16 cellular contexts compared by ENCODE assay signal in the genomic region with DNA sequence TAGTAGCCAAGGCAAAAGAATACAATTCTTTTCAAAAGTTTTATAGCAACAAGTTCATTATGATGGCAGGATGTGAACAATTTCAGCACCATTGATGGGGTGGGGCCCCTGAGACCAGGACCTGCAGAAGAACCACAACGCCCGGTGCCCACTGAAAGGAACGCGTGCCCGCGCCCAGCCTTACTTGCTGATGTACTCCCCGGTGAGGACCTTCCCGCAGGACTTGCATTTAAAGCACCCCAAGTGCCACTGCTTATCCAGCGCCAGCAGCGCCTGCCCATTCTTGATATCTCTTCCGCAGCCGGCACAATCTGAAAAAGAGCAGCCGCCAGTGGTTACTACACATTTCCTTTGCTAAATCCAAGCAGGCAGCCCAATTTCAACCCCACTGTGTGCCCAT.
A peak's percentile ranks its signal among the peaks of the same experiment; 100 is the strongest.
DNase-seq lines count a peak whose midpoint lies in the region; ATAC-seq, FAIRE-seq and TF ChIP-seq lines count a peak whose summit lies in the region.
"Had no signal": no experiment of that assay in that cellular context is flagged by ENCODE, and none has a peak within 500 bp of the region (broad histone marks: within the 10 kb centered on the region; RNA-seq: fewer than 3 reads in every experiment).

No MANE protein-coding gene starts in this region.

- H3K9me1 ChIP-seq in endothelial cell of umbilical vein (replicated peaks; ENCODE audit: control insufficient read depth, extremely low read depth, insufficient read depth, low read length) = no peaks in the 10 kb centered on the region

- 72 to 91% (median 76%) methylated on average over 13 of the region's 13 CpGs for WGBS in spleen, 5 donors

- H3K27ac Mint-ChIP-seq in activated naive CD4-positive, alpha-beta T cell treated with anti-CD3 and anti-CD28 coated beads, Interleukin-2, amount 10 ng/mL, durations not matched to agents 7 days and 5 days = peak overlapping the region; percentile 69
- peak overlapping the region in 1 of 2 donors; percentile 42 for H3K27ac Mint-ChIP-seq in activated naive CD4-positive, alpha-beta T cell treated with anti-CD3 and anti-CD28 coated beads, Interleukin-2, amount 50 U/mL, for 72 hours
- H3K27ac Mint-ChIP-seq: brain; dendritic cell treated with granulocyte-macrophage colony-stimulating factor and Interleukin-4, amounts not matched to agents 40 ng/mL and 50 ng/mL, for 4 days had no signal

- H3K27me3 ChIP-seq in endothelial cell of umbilical vein (ENCODE audit: control insufficient read depth in 2 of 2, insufficient read depth in 2 of 2, low read length in 2 of 2) = no peaks in the 10 kb centered on the region
- no peaks in the 10 kb centered on the region for H3K27me3 ChIP-seq in spleen (replicated peaks in 1 of 7)
- H3K27me3 ChIP-seq: suprapubic skin had no signal

- no peak overlapping the region for H3K27ac ChIP-seq in endothelial cell of umbilical vein (ENCODE audit: insufficient read depth, low read depth, low read length)
- no peak overlapping the region for H3K27ac ChIP-seq in spleen
- H3K27ac ChIP-seq: suprapubic skin had no signal

- no peak overlapping the region for H2AFZ ChIP-seq in endothelial cell of umbilical vein (ENCODE audit: low read depth, low read length)

- peak overlapping the region; percentile 9 for H3K4me2 ChIP-seq in endothelial cell of umbilical vein (ENCODE audit: insufficient read depth, low read length)

- POLR2A ChIA-PET in endothelial cell of umbilical vein (lab: Charles Lee) = no interaction called here

- peaks cover 70% of the 10 kb centered on the region for H3K4me1 Mint-ChIP-seq in activated naive CD4-positive, alpha-beta T cell treated with anti-CD3 and anti-CD28 coated beads, Interleukin-2, amount 10 ng/mL, durations not matched to agents 7 days and 5 days

- TF ChIP-seq CTCF in endothelial cell of umbilical vein (IDR thresholded peaks at IDR 0.05; ENCODE audit: extremely low read depth in 1 of 2, insufficient read depth in 1 of 2, low read depth in 1 of 2, low read length in 2 of 2) = no peak
- TF ChIP-seq CTCF in spleen (IDR thresholded peaks at IDR 0.05 in 8 of 11, conservative IDR thresholded peaks at IDR 0.05 in 3 of 11) = no peak

- intact Hi-C loops in endothelial cell of umbilical vein (cut with micrococcal nuclease) = no loop called here
- intact Hi-C loops in spleen (cut with DNase I; ENCODE audit: low total_unique reads) = loop anchor here (5.0 kb wide), 2 partner anchors 75 to 155 kb away; no protein-coding TSS in a partner anchor

- no peak for FAIRE-seq in endothelial cell of umbilical vein (lab: Jason Lieb, UNC)

- H3K36me3 ChIP-seq in endothelial cell of umbilical vein (ENCODE audit: control insufficient read depth in 2 of 2, extremely low read depth in 1 of 2, insufficient read depth in 2 of 2, low read length in 2 of 2) = peaks cover 0 to 10% of the 10 kb centered on the region in 2 experiments
- H3K36me3 ChIP-seq in spleen = peaks cover 0 to 7% (median 0%) of the 10 kb centered on the region in 6 donors
- H3K36me3 ChIP-seq: suprapubic skin had no signal

- H3K4me3 ChIP-seq in endothelial cell of umbilical vein (replicated peaks in 1 of 3; ENCODE audit: insufficient read depth in 1 of 3, low read depth in 1 of 3, low read length in 3 of 3) = no peak overlapping the region
- peak overlapping the region in 1 of 8 donors; percentile 30 for H3K4me3 ChIP-seq in spleen
- H3K4me3 ChIP-seq: suprapubic skin had no signal

- no peaks in the 10 kb centered on the region for H3K27me3 Mint-ChIP-seq in activated naive CD4-positive, alpha-beta T cell treated with anti-CD3 and anti-CD28 coated beads, Interleukin-2, amount 10 ng/mL, durations not matched to agents 7 days and 5 days

- CTCF ChIA-PET in activated naive CD4-positive, alpha-beta T cell treated with anti-CD3 and anti-CD28 coated beads, Interleukin-2, amount 10 ng/mL, durations not matched to agents 7 days and 5 days (lab: Charles Lee) = interaction anchor here (1.0 to 17.3 kb wide), 5 partner anchors 27 to 244 kb away, joined by 3 to 244 read pairs (median 47); no protein-coding TSS in a partner anchor
- CTCF ChIA-PET in endothelial cell of umbilical vein (lab: Charles Lee) = interaction anchor here (0.7 to 8.8 kb wide), 13 partner anchors 20 to 583 kb away, joined by 3 to 208 read pairs (median 4); no protein-coding TSS in a partner anchor

- peak; percentile 42 for DNase-seq in activated naive CD4-positive, alpha-beta T cell treated with anti-CD3 and anti-CD28 coated beads, Interleukin-2, amount 10 ng/mL, durations not matched to agents 7 days and 5 days
- DNase-seq in activated naive CD4-positive, alpha-beta T cell treated with anti-CD3 and anti-CD28 coated beads, Interleukin-2, amount 50 U/mL, for 72 hours (ENCODE audit: low spot score in 2 of 2) = no peak
- DNase-seq in OCI-M1 (lab: John Stamatoyannopoulos, UW) (peak; percentile 30), endothelial cell of umbilical vein (ENCODE audit: low read depth, low spot score) (peak; percentile 39), spleen (peak; percentile 81), NCI-H524 treated with DMSO at 0.1 percent for 48 hours (lab: John Stamatoyannopoulos, UW) (no peak), medulla oblongata (ENCODE audit: extremely low spot score) (no peak)
- DNase-seq: activated gamma-delta T cell, DMS 273 treated with DMSO at 0.1 percent for 48 hours, mesenchymal stem cell, NCI-H2171, SW 1271 had no signal

- ATAC-seq in activated naive CD4-positive, alpha-beta T cell treated with anti-CD3 and anti-CD28 coated beads, Interleukin-2, amount 50 U/mL, for 72 hours = no peak
- ATAC-seq in HG02840 (IDR thresholded peaks at IDR 0.05; ENCODE audit: low FRiP score, unreplicated experiment) = no peak

- H3K9me3 ChIP-seq in endothelial cell of umbilical vein (replicated peaks; ENCODE audit: control insufficient read depth, insufficient read depth, low read length) (no peaks in the 10 kb centered on the region), spleen (no peaks in the 10 kb centered on the region)
- H3K9me3 ChIP-seq: suprapubic skin had no signal

- H3K9me3 Mint-ChIP-seq in activated naive CD4-positive, alpha-beta T cell treated with anti-CD3 and anti-CD28 coated beads, Interleukin-2, amount 10 ng/mL, durations not matched to agents 7 days and 5 days = no peaks in the 10 kb centered on the region
- H3K9me3 Mint-ChIP-seq in activated naive CD4-positive, alpha-beta T cell treated with anti-CD3 and anti-CD28 coated beads, Interleukin-2, amount 50 U/mL, for 72 hours = peaks cover 0 to 5% of the 10 kb centered on the region in 2 donors
- H3K9me3 Mint-ChIP-seq: brain; dendritic cell treated with granulocyte-macrophage colony-stimulating factor and Interleukin-4, amounts not matched to agents 40 ng/mL and 50 ng/mL, for 4 days had no signal

- H3K4me1 ChIP-seq in endothelial cell of umbilical vein (ENCODE audit: control insufficient read depth, extremely low read depth, insufficient read depth, low read length) = peaks cover 18% of the 10 kb centered on the region
- peaks cover 17 to 72% (median 32%) of the 10 kb centered on the region in 6 donors for H3K4me1 ChIP-seq in spleen

- dilution Hi-C loops in endothelial cell of umbilical vein (cut with MboI; ENCODE audit: extremely low pct_ligation_motif_present, low sequenced_read_pairs) = no loop called here

- peak overlapping the region; percentile 32 for H3K4me3 Mint-ChIP-seq in activated naive CD4-positive, alpha-beta T cell treated with anti-CD3 and anti-CD28 coated beads, Interleukin-2, amount 10 ng/mL, durations not matched to agents 7 days and 5 days
- H3K4me3 Mint-ChIP-seq: brain; dendritic cell treated with granulocyte-macrophage colony-stimulating factor and Interleukin-4, amounts not matched to agents 40 ng/mL and 50 ng/mL, for 4 days had no signal

- no TSS peak for BruUV-seq in endothelial cell of umbilical vein (replicated peaks; lab: Mats Ljungman, UMichigan)

- TF ChIP-seq POLR2A in endothelial cell of umbilical vein (IDR thresholded peaks at IDR 0.05; ENCODE audit: low read depth, low read length) (no peak), spleen (IDR thresholded peaks at IDR 0.05) (no peak)

- H4K20me1 ChIP-seq in endothelial cell of umbilical vein (replicated peaks; ENCODE audit: control insufficient read depth, extremely low read depth, insufficient read depth, low read length) = no peaks in the 10 kb centered on the region

- no peaks in the 10 kb centered on the region for H3K36me3 Mint-ChIP-seq in activated naive CD4-positive, alpha-beta T cell treated with anti-CD3 and anti-CD28 coated beads, Interleukin-2, amount 10 ng/mL, durations not matched to agents 7 days and 5 days
- peaks cover 0 to 10% of the 10 kb centered on the region in 2 donors for H3K36me3 Mint-ChIP-seq in activated naive CD4-positive, alpha-beta T cell treated with anti-CD3 and anti-CD28 coated beads, Interleukin-2, amount 50 U/mL, for 72 hours

- no peaks in the 10 kb centered on the region for H3K79me2 ChIP-seq in endothelial cell of umbilical vein (ENCODE audit: control insufficient read depth, insufficient read depth, low read length)

- no peak overlapping the region for H3K9ac ChIP-seq in endothelial cell of umbilical vein (replicated peaks; ENCODE audit: extremely low read depth, insufficient read depth, low read length)

TF ChIP-seq in endothelial cell of umbilical vein, 7 proteins besides CTCF, POLR2A, EP300 and RAD21:
- TF ChIP-seq, protein P1, sequence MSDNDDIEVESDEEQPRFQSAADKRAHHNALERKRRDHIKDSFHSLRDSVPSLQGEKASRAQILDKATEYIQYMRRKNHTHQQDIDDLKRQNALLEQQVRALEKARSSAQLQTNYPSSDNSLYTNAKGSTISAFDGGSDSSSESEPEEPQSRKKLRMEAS (IDR thresholded peaks at IDR 0.05; ENCODE audit: insufficient read depth, insufficient read length) = no peak
- no peak for TF ChIP-seq EZH2 (IDR thresholded peaks at IDR 0.05; ENCODE audit: borderline replicate concordance, low read depth, low read length, severe bottlenecking)
- TF ChIP-seq GATA2 (IDR thresholded peaks at IDR 0.05; ENCODE audit: insufficient read depth, insufficient read length, low read depth, low read length) = no peak
- no peak for TF ChIP-seq JUN (IDR thresholded peaks at IDR 0.05; ENCODE audit: borderline replicate concordance, insufficient read depth, insufficient read length, low read depth)
- TF ChIP-seq FOS (IDR thresholded peaks at IDR 0.05; ENCODE audit: borderline replicate concordance, insufficient read depth, low read length) = no peak
- no peak for TF ChIP-seq POLR2AphosphoS5 (IDR thresholded peaks at IDR 0.05; ENCODE audit: insufficient read depth, low read depth, low read length)
- no peak for TF ChIP-seq MYC (IDR thresholded peaks at IDR 0.05; ENCODE audit: low read depth, low read length)

Comparison
In these comparisons a context has a peak if more than half of its experiments do, and no peak if none do; other contexts are left out.
1. DNase-seq: peak in activated naive CD4-positive, alpha-beta T cell treated with anti-CD3 and anti-CD28 coated beads, Interleukin-2, amount 10 ng/mL, durations not matched to agents 7 days and 5 days (single experiment), OCI-M1 (single experiment), endothelial cell of umbilical vein (single experiment) and spleen (single experiment); none in activated naive CD4-positive, alpha-beta T cell treated with anti-CD3 and anti-CD28 coated beads, Interleukin-2, amount 50 U/mL, for 72 hours (0 of 2), NCI-H524 treated with DMSO at 0.1 percent for 48 hours (single experiment) and medulla oblongata (single experiment).